8 cellular contexts compared by ENCODE assay signal in the genomic region with DNA sequence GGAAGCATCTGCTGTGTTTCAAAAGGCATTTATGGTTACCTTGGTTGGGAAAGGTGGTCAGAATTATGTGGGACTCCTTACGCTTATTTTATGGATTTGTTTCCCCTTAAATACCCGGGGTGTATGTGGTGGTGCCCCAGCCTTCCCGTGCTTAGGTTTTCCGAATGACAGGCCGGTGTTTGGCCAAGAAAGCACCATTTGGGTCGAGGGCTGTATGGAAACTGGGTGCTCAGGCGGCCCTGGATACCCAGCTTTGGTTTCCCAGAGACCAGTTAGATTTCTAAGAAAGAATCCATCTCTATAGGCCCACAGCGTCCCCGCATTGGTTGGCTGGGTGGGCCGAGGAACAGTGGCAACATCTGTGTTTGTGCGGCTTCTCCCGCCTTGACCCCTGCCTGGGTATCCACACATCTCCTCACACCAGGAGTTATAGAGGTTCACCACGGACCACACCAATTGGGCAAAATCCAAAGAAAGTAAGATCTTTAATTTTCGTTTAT. TPM values are rescaled to one million over a fixed set of nuclear protein-coding genes. Genes with fewer than 3 reads are reported as not detected.
DNase-seq lines count a peak whose midpoint lies in the region; ATAC-seq and TF ChIP-seq lines count a peak whose summit lies in the region.

No MANE protein-coding gene starts in this region.

- no peaks in the 10 kb centered on the region for H3K36me3 ChIP-seq in WERI-Rb-1

- H3K4me3 ChIP-seq in GM12865 (ENCODE audit: low read depth, low read length): peak overlapping the region; percentile 87
- peak overlapping the region; percentile 93 for H3K4me3 ChIP-seq in WERI-Rb-1 (ENCODE audit: low read depth, low read length)
- H3K4me3 ChIP-seq in right cardiac atrium (ENCODE audit: low read length): peak overlapping the region; percentile 96

- TF ChIP-seq CTCF in GM12865 (IDR thresholded peaks at IDR 0.05; ENCODE audit: insufficient read depth, low read depth, low read length, missing control alignments): no peak
- TF ChIP-seq CTCF in WERI-Rb-1 (IDR thresholded peaks at IDR 0.05; ENCODE audit: low read depth, low read length): no peak

- H3K9me3 ChIP-seq in WERI-Rb-1 (ENCODE audit: severe bottlenecking): no peaks in the 10 kb centered on the region
- H3K9me3 ChIP-seq in right cardiac atrium (ENCODE audit: control insufficient read depth, low read length): no peaks in the 10 kb centered on the region

- ATAC-seq in right cardiac atrium (no peak), sciatic nerve (peak; percentile 25), HG02885 (IDR thresholded peaks at IDR 0.05; ENCODE audit: poor library complexity, unreplicated experiment) (no peak), HG03025 (IDR thresholded peaks at IDR 0.05; ENCODE audit: low FRiP score, unreplicated experiment) (no peak)

- 75% methylated on average over 14 of the region's 14 CpGs for WGBS in right cardiac atrium

- H3K27ac ChIP-seq in WERI-Rb-1 (no peak overlapping the region; the same call in 1 of the 2 replicates), right cardiac atrium (ENCODE audit: low read length) (no peak overlapping the region)

- DNase-seq in GM12865 (ENCODE audit: low read depth) (no peak), WERI-Rb-1 (no peak), right cardiac atrium (no peak), sciatic nerve (ENCODE audit: low spot score) (no peak), germinal center (ENCODE audit: low spot score) (no peak)
- DNase-seq in activated CD4-positive, CD25-positive, alpha-beta regulatory T cell (lab: John Stamatoyannopoulos, UW): no peak

- H3K27me3 ChIP-seq in WERI-Rb-1 (ENCODE audit: insufficient read depth, low read depth, severe bottlenecking) (no peaks in the 10 kb centered on the region), right cardiac atrium (ENCODE audit: control insufficient read depth, insufficient read depth) (no peaks in the 10 kb centered on the region)

- H3K4me1 ChIP-seq in right cardiac atrium (ENCODE audit: control insufficient read depth, insufficient read depth, low read length): no peaks in the 10 kb centered on the region

- intact Hi-C loops in right cardiac atrium (cut with DNase I) (no loop called here), sciatic nerve (cut with DNase I) (no loop called here)

RNA-seq across cellular contexts. Expression of a gene that starts 0.9 kb away (rescaled TPM):
- 1 to 10 TPM; 1.1 to 1.7 (median 1.5) TPM for total RNA-seq in right cardiac atrium
- polyA plus RNA-seq in right cardiac atrium: 1.3 TPM
- total RNA-seq in sciatic nerve: 51.8 TPM

Comparison
In these comparisons a context has a peak if more than half of its experiments do, and no peak if none do; other contexts are left out.
1. RNA of a gene that starts 0.9 kb away (total RNA-seq): 51.8 TPM in sciatic nerve (single experiment); 1.1 to 1.7 TPM in right cardiac atrium; every median in the first group is over 10 times any median in the second.
2. Peak in every context shown above with its lines, with median percentiles within 50 percentile points of each other: H3K4me3 ChIP-seq.